16 cellular contexts compared by ENCODE assay signal in genomic region chr11:125359130-125359529, GRCh38.
DNase-seq lines count a peak whose midpoint lies in the region; ATAC-seq, FAIRE-seq and TF ChIP-seq lines count a peak whose summit lies in the region.
"Had no signal": no experiment of that assay in that cellular context is flagged by ENCODE, and none has a peak within 500 bp of the region (broad histone marks: within the 10 kb centered on the region; RNA-seq: fewer than 3 reads in every experiment).

No MANE protein-coding gene starts in this region.

- H3K27me3 Mint-ChIP-seq in astrocyte (ENCODE audit: low read depth, unreplicated experiment): no peaks in the 10 kb centered on the region
- H3K27me3 Mint-ChIP-seq: B cell had no signal

- H2BK120ac ChIP-seq in trophoblast cell (ENCODE audit: insufficient read depth, low read length, poor library complexity): no peak overlapping the region

- peak overlapping the region; percentile 20 for H3K4me3 Mint-ChIP-seq in astrocyte (ENCODE audit: unreplicated experiment)
- H3K4me3 Mint-ChIP-seq: B cell; CD4-positive, alpha-beta memory T cell had no signal

- H3K79me2 ChIP-seq in astrocyte (ENCODE audit: insufficient read depth, low read length) (no peaks in the 10 kb centered on the region), trophoblast cell (ENCODE audit: control insufficient read depth, insufficient read depth, low read length, poor library complexity) (no peaks in the 10 kb centered on the region)

- peaks cover 27% of the 10 kb centered on the region for H3K4me1 Mint-ChIP-seq in astrocyte (ENCODE audit: low read depth, unreplicated experiment)

- H4K12ac ChIP-seq in trophoblast cell (ENCODE audit: low read depth, low read length): no peak overlapping the region

- H3K4me3 ChIP-seq in astrocyte (ENCODE audit: insufficient read depth, low read depth, low read length): no peak overlapping the region
- no peak overlapping the region for H3K4me3 ChIP-seq in kidney (ENCODE audit: low read length in 2 of 2)
- H3K4me3 ChIP-seq in trophoblast cell (ENCODE audit: low read depth, low read length): peak overlapping the region; percentile 16
- no peak overlapping the region for H3K4me3 ChIP-seq in esophagus squamous epithelium
- H3K4me3 ChIP-seq: GM23248 had no signal

- no peaks in the 10 kb centered on the region for H3K9me3 Mint-ChIP-seq in astrocyte (ENCODE audit: unreplicated experiment)
- H3K9me3 Mint-ChIP-seq: CD4-positive, alpha-beta memory T cell had no signal

- H3K36me3 ChIP-seq in astrocyte (ENCODE audit: insufficient read depth, low read length) (no peaks in the 10 kb centered on the region), kidney (ENCODE audit: control insufficient read depth in 1 of 2, insufficient read depth in 2 of 2, low read length in 2 of 2) (no peaks in the 10 kb centered on the region), trophoblast cell (ENCODE audit: control insufficient read depth in 1 of 2, insufficient read depth in 2 of 2, low read length in 2 of 2) (no peaks in the 10 kb centered on the region), esophagus squamous epithelium (no peaks in the 10 kb centered on the region)

- no peak overlapping the region for H3K14ac ChIP-seq in trophoblast cell (ENCODE audit: low read length)

- H2AFZ ChIP-seq in astrocyte (ENCODE audit: low read depth, low read length) (no peak overlapping the region), trophoblast cell (ENCODE audit: insufficient read depth, low read length, poor library complexity) (no peak overlapping the region)
- H2AFZ ChIP-seq: GM23248 had no signal

- H2AK5ac ChIP-seq in trophoblast cell (ENCODE audit: low read length): no peak overlapping the region

- TF ChIP-seq CTCF in astrocyte (IDR thresholded peaks at IDR 0.05; ENCODE audit: insufficient read depth, low read depth, low read length) (no peak), kidney (IDR thresholded peaks at IDR 0.05; ENCODE audit: borderline replicate concordance, extremely low read depth, insufficient read depth) (no peak), esophagus squamous epithelium (IDR thresholded peaks at IDR 0.05) (no peak)

- no peak for TF ChIP-seq POLR2A in esophagus squamous epithelium (IDR thresholded peaks at IDR 0.05)

- no peaks in the 10 kb centered on the region for H3K79me1 ChIP-seq in trophoblast cell (ENCODE audit: low read length)

- WGBS in trophoblast cell (ENCODE audit: extremely low coverage, insufficient coverage, insufficient read length): no CpG with 5 or more reads among the region's 9 CpGs
- WGBS in esophagus squamous epithelium, 2 donors: 85 to 95% methylated on average over 9 of the region's 9 CpGs

- H4K20me1 ChIP-seq in astrocyte (ENCODE audit: insufficient read depth, low read length): no peaks in the 10 kb centered on the region

- no peak overlapping the region for H3K23ac ChIP-seq in trophoblast cell (ENCODE audit: low read length)

- no peaks in the 10 kb centered on the region for H3K27me3 ChIP-seq in astrocyte (ENCODE audit: insufficient read depth, low read length)
- no peaks in the 10 kb centered on the region for H3K27me3 ChIP-seq in trophoblast cell (ENCODE audit: insufficient read depth, low read length)
- H3K27me3 ChIP-seq in esophagus squamous epithelium: no peaks in the 10 kb centered on the region

- H3K27ac ChIP-seq in astrocyte (ENCODE audit: low read depth, low read length) (no peak overlapping the region), kidney (ENCODE audit: low read depth in 2 of 2, low read length in 2 of 2) (no peak overlapping the region), trophoblast cell (ENCODE audit: low read depth, low read length) (no peak overlapping the region), esophagus squamous epithelium (no peak overlapping the region)
- H3K27ac ChIP-seq: GM23248 had no signal

- no peak overlapping the region for H3K18ac ChIP-seq in trophoblast cell (ENCODE audit: low read length)

- H3K4me2 ChIP-seq in astrocyte (ENCODE audit: low read length) (no peak overlapping the region), trophoblast cell (ENCODE audit: low read length) (no peak overlapping the region)

- H4K91ac ChIP-seq in trophoblast cell (ENCODE audit: low read depth, low read length): no peak overlapping the region

- H3K9me3 ChIP-seq in astrocyte (ENCODE audit: insufficient read depth, low read depth, low read length) (no peaks in the 10 kb centered on the region), kidney (ENCODE audit: control insufficient read depth in 1 of 2, low read length in 2 of 2) (no peaks in the 10 kb centered on the region), trophoblast cell (ENCODE audit: insufficient read depth, low read depth, low read length) (peaks cover 2% of the 10 kb centered on the region), esophagus squamous epithelium (no peaks in the 10 kb centered on the region)

- DNase-seq in astrocyte (ENCODE audit: low read depth) (no peak), kidney (peak; percentile 28), trophoblast cell (no peak), iPS-NIHi11 (ENCODE audit: low spot score) (no peak), nucleus accumbens (lab: John Stamatoyannopoulos, UW) (no peak), esophagus squamous epithelium (lab: John Stamatoyannopoulos, UW) (no peak)
- DNase-seq in stimulated activated CD4-positive, alpha-beta T cell treated with anti-CD3 and anti-CD28 coated beads, Interleukin-4, amount 100 ng/mL, for 24 hours: no peak
- DNase-seq: CD4-positive, alpha-beta memory T cell; DMS79; GM23248; H7 had no signal

- peaks cover 23% of the 10 kb centered on the region for H3K4me1 ChIP-seq in astrocyte (ENCODE audit: insufficient read depth, low read length)
- H3K4me1 ChIP-seq in kidney (ENCODE audit: control insufficient read depth in 1 of 2, insufficient read depth in 1 of 2, low read depth in 1 of 2, low read length in 2 of 2): no peaks in the 10 kb centered on the region
- H3K4me1 ChIP-seq in trophoblast cell (ENCODE audit: control insufficient read depth in 1 of 2, insufficient read depth in 2 of 2, low read length in 2 of 2): no peaks in the 10 kb centered on the region
- no peaks in the 10 kb centered on the region for H3K4me1 ChIP-seq in esophagus squamous epithelium

- intact Hi-C loops in kidney (cut with DNase I) (no loop called here), esophagus squamous epithelium (cut with DNase I) (no loop called here)

- no peak overlapping the region for H3K9ac ChIP-seq in astrocyte (ENCODE audit: low read length)
- H3K9ac ChIP-seq in kidney (ENCODE audit: low read length in 2 of 2): no peak overlapping the region
- H3K9ac ChIP-seq in trophoblast cell (ENCODE audit: low read length): no peak overlapping the region
- H3K9ac ChIP-seq: GM23248 had no signal

- H2BK5ac ChIP-seq in trophoblast cell (ENCODE audit: low read depth, low read length, poor library complexity): no peak overlapping the region

- FAIRE-seq in astrocyte (lab: Jason Lieb, UNC): no peak
- no peak for FAIRE-seq in kidney (lab: Jason Lieb, UNC)
- FAIRE-seq: A204.1, GM12891, HepG2 had no signal

- no peak overlapping the region for H4K8ac ChIP-seq in trophoblast cell (ENCODE audit: low read depth, low read length)

- no peak overlapping the region for H3K4ac ChIP-seq in trophoblast cell (ENCODE audit: low read depth, low read length)

- no peak overlapping the region for H2BK12ac ChIP-seq in trophoblast cell (ENCODE audit: low read length)

- peak; percentile 40 for ATAC-seq in HG03095 (IDR thresholded peaks at IDR 0.05; ENCODE audit: unreplicated experiment)
- ATAC-seq: HepG2 had no signal

- H3K27ac Mint-ChIP-seq in astrocyte (ENCODE audit: unreplicated experiment): peak overlapping the region; percentile 72
- H3K27ac Mint-ChIP-seq: B cell; CD4-positive, alpha-beta memory T cell had no signal

- H3K36me3 Mint-ChIP-seq in astrocyte (ENCODE audit: low read depth, unreplicated experiment): peaks cover 41% of the 10 kb centered on the region
- H3K36me3 Mint-ChIP-seq: CD4-positive, alpha-beta memory T cell had no signal
